Comparison of ENCODE assay signal across 15 cellular contexts in genomic region chr2:196208915-196209314, GRCh38. TPM values are rescaled to one million over a fixed set of nuclear protein-coding genes. Genes with fewer than 3 reads are reported as not detected.
DNase-seq lines count a peak whose midpoint lies in the region; ATAC-seq and TF ChIP-seq lines count a peak whose summit lies in the region.
"Had no signal": no experiment of that assay in that cellular context is flagged by ENCODE, and none has a peak within 500 bp of the region (broad histone marks: within the 10 kb centered on the region; RNA-seq: fewer than 3 reads in every experiment).

No MANE protein-coding gene starts in this region.

- no peak for DNase-seq in Right ventricle myocardium superior
- no peak for DNase-seq in heart right ventricle
- peak; percentile 44 for DNase-seq in PC-3
- DNase-seq in kidney epithelial cell (ENCODE audit: low read depth) = peak; percentile 12
- DNase-seq in activated T-cell treated with anti-CD3 and anti-CD28 coated beads, Interleukin-2, amount 50 U/mL, for 1 hour = no peak
- DNase-seq in tibial nerve (ENCODE audit: low spot score in 2 of 2) = no peak
- no peak for DNase-seq in iPS-NIHi7 (ENCODE audit: extremely low spot score)
- DNase-seq in omental fat pad (ENCODE audit: low spot score) = no peak
- DNase-seq: amygdala; BE2C; NCI-H1417 treated with DMSO at 0.1 percent for 48 hours; NCI-H510A; stimulated activated CD4-positive, alpha-beta T cell treated with anti-CD3 and anti-CD28 coated beads, Interleukin-2, amount 100 ng/mL, for 48 hours had no signal

- H3K27ac ChIP-seq in heart right ventricle (no peak overlapping the region), PC-3 (ENCODE audit: low read length) (no peak overlapping the region), tibial nerve (no peak overlapping the region)
- H3K27ac ChIP-seq: right atrium auricular region had no signal

- CTCF ChIA-PET in PC-3 (lab: Charles Lee) = no interaction called here

- H2AFZ ChIP-seq in PC-3 (ENCODE audit: low read length) = no peak overlapping the region

- 50 to 57% methylated on average over 1 of the region's 1 CpG for WGBS in heart right ventricle, 2 donors
- WGBS in tibial nerve, 2 donors = 48 to 76% methylated on average over 1 of the region's 1 CpG

- H3K4me1 ChIP-seq in heart right ventricle (peaks cover 0 to 24% (median 8%) of the 10 kb centered on the region in 9 donors), PC-3 (ENCODE audit: insufficient read depth, low read length) (no peaks in the 10 kb centered on the region), tibial nerve (peaks cover 0 to 18% (median 2%) of the 10 kb centered on the region in 4 donors)

- intact Hi-C loops in Right ventricle myocardium superior (cut with DNase I) = no loop called here
- intact Hi-C loops in heart right ventricle (cut with DNase I) = no loop called here
- intact Hi-C loops in PC-3 (cut with micrococcal nuclease) = no loop called here

- no peaks in the 10 kb centered on the region for H3K79me2 ChIP-seq in PC-3 (ENCODE audit: low read length)

- no peaks in the 10 kb centered on the region for H3K9me3 ChIP-seq in heart right ventricle
- H3K9me3 ChIP-seq in PC-3 (ENCODE audit: low read length) = no peaks in the 10 kb centered on the region
- H3K9me3 ChIP-seq in tibial nerve = no peaks in the 10 kb centered on the region
- H3K9me3 ChIP-seq: BE2C, right atrium auricular region had no signal

- no peaks in the 10 kb centered on the region for H3K27me3 ChIP-seq in heart right ventricle
- no peaks in the 10 kb centered on the region for H3K27me3 ChIP-seq in PC-3 (ENCODE audit: low read length)
- no peaks in the 10 kb centered on the region for H3K27me3 ChIP-seq in kidney epithelial cell (ENCODE audit: control insufficient read depth, insufficient read depth, low read length)
- no peaks in the 10 kb centered on the region for H3K27me3 ChIP-seq in tibial nerve
- H3K27me3 ChIP-seq: BE2C, right atrium auricular region had no signal

- TF ChIP-seq POLR2A in tibial nerve (IDR thresholded peaks at IDR 0.05) = no peak

- TF ChIP-seq CTCF in heart right ventricle (IDR thresholded peaks at IDR 0.05) (no peak), PC-3 (conservative IDR thresholded peaks at IDR 0.05; ENCODE audit: low read depth, low read length) (no peak), kidney epithelial cell (IDR thresholded peaks at IDR 0.05; ENCODE audit: insufficient read depth, low read length, poor library complexity, severe bottlenecking) (no peak), tibial nerve (IDR thresholded peaks at IDR 0.05) (no peak), omental fat pad (IDR thresholded peaks at IDR 0.05) (no peak)

- H3F3A ChIP-seq in PC-3 (ENCODE audit: low read length, unreplicated experiment) = no peaks in the 10 kb centered on the region

- H3K4me3 ChIP-seq in heart right ventricle (no peak overlapping the region), PC-3 (ENCODE audit: low read length) (no peak overlapping the region), kidney epithelial cell (ENCODE audit: low read depth, low read length) (no peak overlapping the region), tibial nerve (no peak overlapping the region)
- H3K4me3 ChIP-seq: right atrium auricular region had no signal

- TF ChIP-seq EP300 in tibial nerve (IDR thresholded peaks at IDR 0.05) = no peak

- POLR2A ChIA-PET in PC-3 (lab: Charles Lee; ENCODE audit: unreplicated experiment) = interaction anchor here (0.7 kb wide), 1 partner anchor 590 kb away, joined by 4 read pairs; the partner anchor contains the start of gene GTF3C3

- no peaks in the 10 kb centered on the region for H4K20me1 ChIP-seq in PC-3 (ENCODE audit: low read length)

- H3K9me2 ChIP-seq in PC-3 (replicated peaks; ENCODE audit: low read length) = no peaks in the 10 kb centered on the region

- H3K4me2 ChIP-seq in PC-3 (ENCODE audit: low read length) = no peak overlapping the region

- H3K36me3 ChIP-seq in heart right ventricle = peaks cover 0 to 58% (median 8%) of the 10 kb centered on the region in 9 donors
- no peaks in the 10 kb centered on the region for H3K36me3 ChIP-seq in PC-3 (ENCODE audit: low read depth, low read length)
- no peaks in the 10 kb centered on the region for H3K36me3 ChIP-seq in kidney epithelial cell (ENCODE audit: control insufficient read depth, insufficient read depth, low read length)
- no peaks in the 10 kb centered on the region for H3K36me3 ChIP-seq in tibial nerve
- H3K36me3 ChIP-seq: BE2C had no signal

- H3K9ac ChIP-seq in PC-3 (ENCODE audit: low read length) = no peak overlapping the region

- ATAC-seq in Right ventricle myocardium superior (ENCODE audit: poor library complexity) (peak; percentile 8), heart right ventricle (no peak), PC-3 (no peak), omental fat pad (ENCODE audit: low FRiP score) (no peak)
- ATAC-seq: HepG2 had no signal

- BruUV-seq in PC-3 (replicated peaks; lab: Mats Ljungman, UMichigan) = no TSS peak

RNA-seq across cellular contexts. Expression of gene STK17B, which starts 37.5 kb away (rescaled TPM):
- 6.1 TPM for total RNA-seq in Right ventricle myocardium superior
- 10 to 100 TPM in 1 of 10 donors, 1 to 10 TPM in 9; 2.6 to 20.4 (median 4.4) TPM for total RNA-seq in heart right ventricle
- polyA plus RNA-seq in heart right ventricle = 1 to 10 TPM; 2.0 TPM
- total RNA-seq in PC-3 (2014; rRNA removed) = 21.3 and 22.1 TPM in 2 replicates
- total RNA-seq in kidney epithelial cell = 6.0 and 8.2 TPM in 2 replicates
- total RNA-seq in tibial nerve = 10 to 100 TPM; 35.1 to 73.9 (median 45.4) TPM
- total RNA-seq in omental fat pad = 10 to 100 TPM; 39.2 to 89.9 (median 60.7) TPM

Comparison
In these comparisons a context has a peak if more than half of its experiments do, and no peak if none do; other contexts are left out.
1. DNase-seq: peak in PC-3 (single experiment) and kidney epithelial cell (single experiment); none in Right ventricle myocardium superior (single experiment), heart right ventricle (0 of 2), activated T-cell treated with anti-CD3 and anti-CD28 coated beads, Interleukin-2, amount 50 U/mL, for 1 hour (single experiment), tibial nerve (0 of 2), iPS-NIHi7 (single experiment) and omental fat pad (single experiment).